8 cellular contexts compared by ENCODE assay signal in genomic region chr18:80157708-80158343, GRCh38. TPM values are rescaled to one million over a fixed set of nuclear protein-coding genes. Genes with fewer than 3 reads are reported as not detected.
DNase-seq lines count a peak whose midpoint lies in the region; ATAC-seq and TF ChIP-seq lines count a peak whose summit lies in the region.

No MANE protein-coding gene starts in this region.

- H3K4me3 ChIP-seq in smooth muscle cell = no peak overlapping the region

- H4K20me1 ChIP-seq in smooth muscle cell (ENCODE audit: low read depth) = peaks cover 19% of the 10 kb centered on the region

- no peaks in the 10 kb centered on the region for H3K27me3 ChIP-seq in smooth muscle cell (ENCODE audit: low read depth)

- no peak overlapping the region for H3K9ac ChIP-seq in smooth muscle cell (ENCODE audit: low read depth)

- no peak for ATAC-seq in HG02870 (IDR thresholded peaks at IDR 0.05; ENCODE audit: unreplicated experiment)

- peak; percentile 87 for DNase-seq in DMS 273 (lab: John Stamatoyannopoulos, UW; ENCODE audit: unreplicated experiment)
- DNase-seq in DMS 273 treated with DMSO at 0.1 percent for 48 hours (lab: John Stamatoyannopoulos, UW) = no peak
- peak; percentile 81 for DNase-seq in KBM-7
- peak; percentile 28 for DNase-seq in SW480 (ENCODE audit: low spot score)
- peak in 50 of 58 donors; percentile 10 to 88 (median 53) for DNase-seq in anterior cingulate cortex (lab: John Stamatoyannopoulos, UW)
- DNase-seq in hypothalamus (lab: John Stamatoyannopoulos, UW) = peak in 43 of 51 donors; percentile 3 to 83 (median 52)
- DNase-seq in smooth muscle cell (lab: John Stamatoyannopoulos, UW; ENCODE audit: unreplicated experiment) = peak; percentile 6

- H3K36me3 ChIP-seq in smooth muscle cell (ENCODE audit: low read depth) = no peaks in the 10 kb centered on the region

- H3K9me3 ChIP-seq in smooth muscle cell (replicated peaks; ENCODE audit: low read depth) = no peaks in the 10 kb centered on the region

- H3K4me1 ChIP-seq in smooth muscle cell (ENCODE audit: low read depth) = no peaks in the 10 kb centered on the region

- in situ Hi-C loops in KBM-7 (cut with MboI; ENCODE audit: low pct_unique_long_range_greater_than_20kb, low sequenced_read_pairs) = no loop called here

- no peak overlapping the region for H3K4me2 ChIP-seq in smooth muscle cell

- peak; percentile 98 for TF ChIP-seq CTCF in smooth muscle cell (IDR thresholded peaks at IDR 0.05; ENCODE audit: borderline replicate concordance, insufficient read depth, poor library complexity, severe bottlenecking)

- H3F3A ChIP-seq in smooth muscle cell (ENCODE audit: low read depth) = no peaks in the 10 kb centered on the region

- no peaks in the 10 kb centered on the region for H3K79me2 ChIP-seq in smooth muscle cell (ENCODE audit: low read depth)

- H3K27ac ChIP-seq in smooth muscle cell (ENCODE audit: low read depth) = no peak overlapping the region

- H2AFZ ChIP-seq in smooth muscle cell (ENCODE audit: low read depth) = no peak overlapping the region

- WGBS in smooth muscle cell (ENCODE audit: low lambda C conversion rate) = 73% methylated on average over 8 of the region's 8 CpGs

RNA-seq across cellular contexts. Expression of gene ADNP2, which starts 48.8 kb away (rescaled TPM):
- total RNA-seq in smooth muscle cell = 24.2 and 28.3 TPM in 2 replicates
- 9.1 and 11.0 TPM in 2 replicates for polyA plus RNA-seq in smooth muscle cell
